32 cellular contexts compared by ENCODE assay signal in genomic region chr22:30578481-30578880, GRCh38. TPM values are rescaled to one million over a fixed set of nuclear protein-coding genes. Genes with fewer than 3 reads are reported as not detected.
"Had no signal": no experiment of that assay in that cellular context is flagged by ENCODE, and none has a peak within 500 bp of the region (broad histone marks: within the 10 kb centered on the region; RNA-seq: fewer than 3 reads in every experiment).

No MANE protein-coding gene starts in this region.

- H3K4me3 Mint-ChIP-seq: dendritic cell treated with granulocyte-macrophage colony-stimulating factor and Interleukin-4, amounts not matched to agents 40 ng/mL and 50 ng/mL, for 4 days; mesothelial cell of epicardium; naive B cell had no signal

- H3K27ac Mint-ChIP-seq: dendritic cell treated with granulocyte-macrophage colony-stimulating factor and Interleukin-4, amounts not matched to agents 40 ng/mL and 50 ng/mL, for 4 days; mesothelial cell of epicardium had no signal

- H3K4me3 ChIP-seq: colonic mucosa, esophagus squamous epithelium, gastrocnemius medialis, heart right ventricle, left ventricle myocardium inferior, lower lobe of right lung, mucosa of descending colon had no signal

- DNase-seq: colonic mucosa; cortex of kidney; effector CD4-positive, alpha-beta T cell; effector memory CD4-positive, alpha-beta T cell; erythroblast; esophagus squamous epithelium; foreskin fibroblast; foreskin melanocyte; gastrocnemius medialis; glutamatergic neuron; head of caudate nucleus; heart right ventricle; hippocampal formation; islet precursor cell; kidney; kidney glomerular epithelial cell; left colon; left ventricle myocardium inferior; lower lobe of right lung; mesenchymal stem cell; mucosa of descending colon; naive B cell had no signal

- H3K9me3 ChIP-seq: colonic mucosa, esophagus squamous epithelium, gastrocnemius medialis, heart right ventricle, left ventricle myocardium inferior, lower lobe of right lung, mucosa of descending colon had no signal

- ATAC-seq: esophagus mucosa, gastrocnemius medialis, heart right ventricle, left colon, left lobe of liver, lower lobe of right lung, mucosa of descending colon had no signal

- H3K27ac ChIP-seq: colonic mucosa, epithelial cell of prostate, esophagus squamous epithelium, gastrocnemius medialis, heart right ventricle, left ventricle myocardium inferior, lower lobe of right lung had no signal

- H3K4me1 ChIP-seq: colonic mucosa had no signal

- H3K27me3 ChIP-seq: colonic mucosa, gastrocnemius medialis had no signal

- H3K27me3 Mint-ChIP-seq: naive B cell had no signal

- H3K9me3 Mint-ChIP-seq: dendritic cell treated with granulocyte-macrophage colony-stimulating factor and Interleukin-4, amounts not matched to agents 40 ng/mL and 50 ng/mL, for 4 days; mesothelial cell of epicardium; naive B cell had no signal

- FAIRE-seq: kidney had no signal

RNA-seq across cellular contexts. Expression of gene GAL3ST1, which starts 4.0 kb away (rescaled TPM):
- total RNA-seq: dermis microvascular lymphatic vessel endothelial cell, esophagus mucosa, glomerular endothelial cell, mesenteric fat pad, myocyte had no signal

RNA-seq across cellular contexts. Expression of gene SEC14L6, which starts 31.9 kb away (rescaled TPM):
- total RNA-seq: colonic mucosa, esophagus mucosa, gastrocnemius medialis, left ventricle myocardium inferior, lung microvascular endothelial cell, mesenteric fat pad, myocyte had no signal
- polyA plus RNA-seq: heart right ventricle had no signal
